Comparison of ENCODE assay signal across 11 cellular contexts in genomic region chr3:126954141-126954845, GRCh38. TPM values are rescaled to one million over a fixed set of nuclear protein-coding genes. Genes with fewer than 3 reads are reported as not detected.
DNase-seq lines count a peak whose midpoint lies in the region; ATAC-seq and TF ChIP-seq lines count a peak whose summit lies in the region.
"Had no signal": no experiment of that assay in that cellular context is flagged by ENCODE, and none has a peak within 500 bp of the region (broad histone marks: within the 10 kb centered on the region; RNA-seq: fewer than 3 reads in every experiment).

No MANE protein-coding gene starts in this region.

- no peak for TF ChIP-seq CTCF in osteoblast (IDR thresholded peaks at IDR 0.05; ENCODE audit: extremely low read depth, low read depth, low read length)

- no peaks in the 10 kb centered on the region for H3K36me3 Mint-ChIP-seq in activated CD4-positive, alpha-beta T cell treated with anti-CD3 and anti-CD28 coated beads for 36 hours (ENCODE audit: low read depth)

- no peaks in the 10 kb centered on the region for H3K27me3 Mint-ChIP-seq in activated CD4-positive, alpha-beta T cell treated with anti-CD3 and anti-CD28 coated beads for 36 hours

- no peak overlapping the region for H3K4me3 Mint-ChIP-seq in activated CD4-positive, alpha-beta T cell treated with anti-CD3 and anti-CD28 coated beads for 36 hours
- H3K4me3 Mint-ChIP-seq: dendritic cell treated with granulocyte-macrophage colony-stimulating factor and Interleukin-4, amounts not matched to agents 40 ng/mL and 50 ng/mL, for 4 days had no signal

- no peaks in the 10 kb centered on the region for H3K27me3 ChIP-seq in osteoblast (ENCODE audit: insufficient read depth, low read length)
- H3K27me3 ChIP-seq: tibial nerve had no signal

- intact Hi-C loops in activated CD4-positive, alpha-beta T cell treated with anti-CD3 and anti-CD28 coated beads for 36 hours (cut with DNase I, micrococcal nuclease) = no loop called here

- no peak overlapping the region for H3K27ac Mint-ChIP-seq in activated CD4-positive, alpha-beta T cell treated with anti-CD3 and anti-CD28 coated beads for 36 hours
- H3K27ac Mint-ChIP-seq: dendritic cell treated with granulocyte-macrophage colony-stimulating factor and Interleukin-4, amounts not matched to agents 40 ng/mL and 50 ng/mL, for 4 days had no signal

- H3K9me3 Mint-ChIP-seq in activated CD4-positive, alpha-beta T cell treated with anti-CD3 and anti-CD28 coated beads for 36 hours (ENCODE audit: low read depth) = no peaks in the 10 kb centered on the region
- H3K9me3 Mint-ChIP-seq: dendritic cell treated with granulocyte-macrophage colony-stimulating factor and Interleukin-4, amounts not matched to agents 40 ng/mL and 50 ng/mL, for 4 days had no signal

- H3K9me3 ChIP-seq in osteoblast (ENCODE audit: low read depth, low read length) = no peaks in the 10 kb centered on the region
- H3K9me3 ChIP-seq: tibial nerve had no signal

- H3K4me1 Mint-ChIP-seq in activated CD4-positive, alpha-beta T cell treated with anti-CD3 and anti-CD28 coated beads for 36 hours = no peaks in the 10 kb centered on the region

- no peak overlapping the region for H3K27ac ChIP-seq in osteoblast (ENCODE audit: low read depth, low read length)
- H3K27ac ChIP-seq: tibial nerve had no signal

- H4K20me1 ChIP-seq in osteoblast (ENCODE audit: insufficient read depth, low read length) = no peaks in the 10 kb centered on the region

- H3K4me2 ChIP-seq in osteoblast (ENCODE audit: insufficient read depth, low read length) = no peak overlapping the region

- POLR2A ChIA-PET in activated CD4-positive, alpha-beta T cell treated with anti-CD3 and anti-CD28 coated beads for 36 hours (lab: Charles Lee) = no interaction called here

- CTCF ChIA-PET in activated CD4-positive, alpha-beta T cell treated with anti-CD3 and anti-CD28 coated beads for 36 hours (lab: Charles Lee) = no interaction called here

- no peaks in the 10 kb centered on the region for H3K4me1 ChIP-seq in osteoblast (ENCODE audit: insufficient read depth, low read length)
- H3K4me1 ChIP-seq: tibial nerve had no signal

- no peaks in the 10 kb centered on the region for H3K36me3 ChIP-seq in osteoblast (ENCODE audit: insufficient read depth, low read length)

- no peaks in the 10 kb centered on the region for H3K79me2 ChIP-seq in osteoblast (ENCODE audit: insufficient read depth, low read length)

- peak; percentile 95 for ATAC-seq in activated CD4-positive, alpha-beta T cell treated with anti-CD3 and anti-CD28 coated beads for 36 hours
- ATAC-seq in GM21786 (IDR thresholded peaks at IDR 0.05; ENCODE audit: unreplicated experiment) (peak; percentile 68), HG03521 (IDR thresholded peaks at IDR 0.05; ENCODE audit: unreplicated experiment) (peak; percentile 48)

- DNase-seq in activated CD4-positive, alpha-beta T cell treated with anti-CD3 and anti-CD28 coated beads for 36 hours = peak; percentile 25
- no peak for DNase-seq in activated CD4-positive, alpha-beta T cell treated with anti-CD3 and anti-CD28 coated beads for 4 hours
- DNase-seq in osteoblast (ENCODE audit: insufficient read length, low spot score, missing footprints) = peak; percentile 83
- no peak for DNase-seq in 8988T
- no peak for DNase-seq in DMS 273 treated with DMSO at 0.1 percent for 48 hours (lab: John Stamatoyannopoulos, UW)
- no peak for DNase-seq in stimulated activated CD4-positive, alpha-beta T cell treated with anti-CD3 and anti-CD28 coated beads, Interleukin-4, amount 100 ng/mL, for 24 hours
- DNase-seq: NCI-H1694 treated with DMSO at 0.1 percent for 48 hours had no signal

- H3K4me3 ChIP-seq in osteoblast (ENCODE audit: insufficient read depth, low read length) = no peak overlapping the region
- H3K4me3 ChIP-seq: tibial nerve had no signal

- H2AFZ ChIP-seq in osteoblast (ENCODE audit: low read length) = no peak overlapping the region

RNA-seq across cellular contexts. Expression of gene PLXNA1, which starts 28.6 kb away (rescaled TPM):
- total RNA-seq in activated CD4-positive, alpha-beta T cell treated with anti-CD3 and anti-CD28 coated beads for 36 hours = 1 to 10 TPM; 6.7 to 8.8 TPM
- 91.3 and 107 TPM in 2 replicates for total RNA-seq in osteoblast

Comparison
In these comparisons a context has a peak if more than half of its experiments do, and no peak if none do; other contexts are left out.
1. DNase-seq: peak in activated CD4-positive, alpha-beta T cell treated with anti-CD3 and anti-CD28 coated beads for 36 hours (single experiment) and osteoblast (single experiment); none in activated CD4-positive, alpha-beta T cell treated with anti-CD3 and anti-CD28 coated beads for 4 hours (0 of 2), 8988T (single experiment), DMS 273 treated with DMSO at 0.1 percent for 48 hours (single experiment) and stimulated activated CD4-positive, alpha-beta T cell treated with anti-CD3 and anti-CD28 coated beads, Interleukin-4, amount 100 ng/mL, for 24 hours (single experiment).
2. Peak in every context shown above with its lines, with median percentiles within 50 percentile points of each other: ATAC-seq.